Comparison of ENCODE assay signal across 16 cellular contexts in genomic region chr13:98959299-98959698, GRCh38. TPM values are rescaled to one million over a fixed set of nuclear protein-coding genes. Genes with fewer than 3 reads are reported as not detected.
A peak's percentile ranks its signal among the peaks of the same experiment; 100 is the strongest.
DNase-seq lines count a peak whose midpoint lies in the region; ATAC-seq, FAIRE-seq and TF ChIP-seq lines count a peak whose summit lies in the region.
"Had no signal": no experiment of that assay in that cellular context is flagged by ENCODE, and none has a peak within 500 bp of the region (broad histone marks: within the 10 kb centered on the region; RNA-seq: fewer than 3 reads in every experiment).

No MANE protein-coding gene starts in this region.

- TF ChIP-seq CTCF in cardiac muscle cell (IDR thresholded peaks at IDR 0.05; ENCODE audit: low read depth, low read length) (no peak), keratinocyte (optimal IDR thresholded peaks at IDR 0.05 in 1 of 3, IDR thresholded peaks at IDR 0.05 in 1 of 3, conservative IDR thresholded peaks at IDR 0.05 in 1 of 3; ENCODE audit: extremely low read depth in 1 of 3, insufficient read depth in 2 of 3, low read length in 3 of 3) (no peak)

- no peaks in the 10 kb centered on the region for H3K27me3 Mint-ChIP-seq in naive thymus-derived CD4-positive, alpha-beta T cell
- H3K27me3 Mint-ChIP-seq: memory B cell had no signal

- H3K4me1 Mint-ChIP-seq in naive thymus-derived CD4-positive, alpha-beta T cell, result peaks cover 0 to 35% (median 18%) of the 10 kb centered on the region in 7 donors

- H3K4me3 ChIP-seq in cardiac muscle cell, result no peak overlapping the region
- no peak overlapping the region for H3K4me3 ChIP-seq in keratinocyte (ENCODE audit: control insufficient read depth in 2 of 3, extremely low read depth in 1 of 3, insufficient read depth in 2 of 3, low read depth in 1 of 3, low read length in 3 of 3)
- H3K4me3 ChIP-seq in naive thymus-derived CD4-positive, alpha-beta T cell (ENCODE audit: low read length), result no peak overlapping the region
- H3K4me3 ChIP-seq: SJSA1 had no signal

- peaks cover 6% of the 10 kb centered on the region for H3K9me1 ChIP-seq in keratinocyte (ENCODE audit: control insufficient read depth, extremely low read depth, insufficient read depth, low read length)

- no peak overlapping the region for H3K9ac ChIP-seq in keratinocyte (ENCODE audit: control insufficient read depth, extremely low read depth, insufficient read depth, low read length)
- H3K9ac ChIP-seq: parathyroid adenoma had no signal

- H3K36me3 ChIP-seq in cardiac muscle cell (no peaks in the 10 kb centered on the region), keratinocyte (ENCODE audit: control insufficient read depth in 2 of 2, extremely low read depth in 1 of 2, insufficient read depth in 2 of 2, low read length in 2 of 2) (peaks cover 1 to 9% of the 10 kb centered on the region in 2 experiments)
- H3K36me3 ChIP-seq in naive thymus-derived CD4-positive, alpha-beta T cell (ENCODE audit: control insufficient read depth in 2 of 3, insufficient read depth in 3 of 3, low read length in 3 of 3), result peaks cover 0 to 11% (median 0%) of the 10 kb centered on the region in 3 experiments
- H3K36me3 ChIP-seq: SJSA1 had no signal

- no peak for DNase-seq in cardiac muscle cell (ENCODE audit: low read depth in 1 of 2, low spot score in 1 of 2)
- no peak for DNase-seq in left cardiac atrium
- peak; percentile 17 for DNase-seq in NCI-H2171 (lab: John Stamatoyannopoulos, UW)
- no peak for DNase-seq in keratinocyte (ENCODE audit: low read depth, low spot score)
- no peak for DNase-seq in RKO (ENCODE audit: low spot score)
- DNase-seq in naive thymus-derived CD4-positive, alpha-beta T cell, result no peak
- DNase-seq: activated CD8-positive, alpha-beta memory T cell treated with anti-CD3 and anti-CD28 coated beads for 24 hours; activated naive CD4-positive, alpha-beta T cell; DMS79 treated with DMSO at 0.1 percent for 48 hours; hippocampal formation; stimulated activated CD4-positive, alpha-beta T cell treated with anti-CD3 and anti-CD28 coated beads, Interleukin-1b, Interleukin-23, amount 100 ng/mL, for 48 hours had no signal

- no peak overlapping the region for H3K4me3 Mint-ChIP-seq in naive thymus-derived CD4-positive, alpha-beta T cell
- H3K4me3 Mint-ChIP-seq: memory B cell had no signal

- H3K79me2 ChIP-seq in keratinocyte (ENCODE audit: control insufficient read depth, insufficient read depth, low read length), result peaks cover 75% of the 10 kb centered on the region

- no peaks in the 10 kb centered on the region for H4K20me1 ChIP-seq in keratinocyte (ENCODE audit: control insufficient read depth, extremely low read depth, insufficient read depth, low read length)

- peaks cover 0 to 20% (median 11%) of the 10 kb centered on the region in 5 donors for H3K36me3 Mint-ChIP-seq in naive thymus-derived CD4-positive, alpha-beta T cell

- POLR2A ChIA-PET in naive thymus-derived CD4-positive, alpha-beta T cell (lab: Charles Lee), result no interaction called here

- H3K4me2 ChIP-seq in keratinocyte (ENCODE audit: control insufficient read depth, extremely low read depth, insufficient read depth, low read depth, low read length), result no peak overlapping the region

- peak overlapping the region in 3 of 9 donors; percentile 35 to 67 (median 37) for H3K27ac Mint-ChIP-seq in naive thymus-derived CD4-positive, alpha-beta T cell
- H3K27ac Mint-ChIP-seq: memory B cell had no signal

- peaks cover 0 to 2% (median 0%) of the 10 kb centered on the region in 11 donors for H3K9me3 Mint-ChIP-seq in naive thymus-derived CD4-positive, alpha-beta T cell
- H3K9me3 Mint-ChIP-seq: memory B cell had no signal

- CTCF ChIA-PET in naive thymus-derived CD4-positive, alpha-beta T cell (lab: Charles Lee), result no interaction called here

- dilution Hi-C loops in keratinocyte (cut with MboI; ENCODE audit: extremely low pct_ligation_motif_present, low sequenced_read_pairs), result no loop called here

- ATAC-seq in left cardiac atrium, result no peak
- ATAC-seq in esophagus mucosa, result no peak
- ATAC-seq in naive thymus-derived CD4-positive, alpha-beta T cell, result no peak

- no peak overlapping the region for H2AFZ ChIP-seq in keratinocyte (ENCODE audit: control insufficient read depth, low read length)
- H2AFZ ChIP-seq: parathyroid adenoma had no signal

- FAIRE-seq in keratinocyte (lab: Jason Lieb, UNC), result peak; percentile 67

- H3K4me1 ChIP-seq in cardiac muscle cell (ENCODE audit: low read depth), result peaks cover 29% of the 10 kb centered on the region
- peaks cover 30% of the 10 kb centered on the region for H3K4me1 ChIP-seq in keratinocyte (ENCODE audit: control insufficient read depth, extremely low read depth, insufficient read depth, low read length)
- H3K4me1 ChIP-seq in naive thymus-derived CD4-positive, alpha-beta T cell (ENCODE audit: control insufficient read depth in 2 of 2, insufficient read depth in 2 of 2, low read length in 2 of 2), result no peaks in the 10 kb centered on the region
- H3K4me1 ChIP-seq: parathyroid adenoma had no signal

- H3K9me3 ChIP-seq in cardiac muscle cell (ENCODE audit: low read depth) (no peaks in the 10 kb centered on the region), keratinocyte (ENCODE audit: control insufficient read depth, low read depth, low read length) (no peaks in the 10 kb centered on the region)
- no peaks in the 10 kb centered on the region for H3K9me3 ChIP-seq in naive thymus-derived CD4-positive, alpha-beta T cell (ENCODE audit: control insufficient read depth in 2 of 3, low read length in 3 of 3)
- H3K9me3 ChIP-seq: SJSA1 had no signal

- intact Hi-C loops in left cardiac atrium (cut with DNase I), result no loop called here
- intact Hi-C loops in naive thymus-derived CD4-positive, alpha-beta T cell (cut with micrococcal nuclease), result no loop called here

- H3K27me3 ChIP-seq in cardiac muscle cell, result no peaks in the 10 kb centered on the region
- H3K27me3 ChIP-seq in keratinocyte (ENCODE audit: control insufficient read depth, extremely low read depth, insufficient read depth, low read length), result no peaks in the 10 kb centered on the region
- no peaks in the 10 kb centered on the region for H3K27me3 ChIP-seq in naive thymus-derived CD4-positive, alpha-beta T cell (ENCODE audit: control insufficient read depth in 2 of 2, insufficient read depth in 2 of 2, low read length in 2 of 2)
- H3K27me3 ChIP-seq: SJSA1 had no signal

- H3K27ac ChIP-seq in cardiac muscle cell (peak overlapping the region; percentile 85), keratinocyte (ENCODE audit: control insufficient read depth, insufficient read depth, low read length) (no peak overlapping the region), temporal lobe (ENCODE audit: low read depth, low read length) (peak overlapping the region; percentile 48)
- no peak overlapping the region for H3K27ac ChIP-seq in naive thymus-derived CD4-positive, alpha-beta T cell (ENCODE audit: low read depth, low read length)
- H3K27ac ChIP-seq: parathyroid adenoma, SJSA1 had no signal

RNA-seq across cellular contexts. Expression of gene DOCK9, which starts 18.6 kb away (rescaled TPM):
- total RNA-seq in cardiac muscle cell (32.8 and 61.3 TPM in 2 replicates), left cardiac atrium (10 to 100 TPM; 42.1 to 67.5 TPM), temporal lobe (137 TPM), esophagus mucosa (97.3 TPM)
- polyA plus RNA-seq in cardiac muscle cell (33.2 and 39.1 TPM in 2 replicates), keratinocyte (66.2 to 128 TPM (median 110 TPM) in 3 replicates)
- 42.7 TPM for polyA plus RNA-seq in keratinocyte (2011; ENCODE audit: low read depth)
- 66.1 and 85.6 TPM in 2 replicates for polyA plus RNA-seq in keratinocyte (2011; cell fraction: cytosol; rRNA removed)
- polyA plus RNA-seq in keratinocyte (2011; cell fraction: nucleus; rRNA removed), result 150 and 155 TPM in 2 replicates
- polyA plus RNA-seq in keratinocyte (2012; ENCODE audit: low replicate concordance), result 52.6 and 125 TPM in 2 replicates
- polyA minus RNA-seq in keratinocyte, result 106 to 225 TPM (median 165 TPM) in 3 replicates
- 85.4 TPM for polyA minus RNA-seq in keratinocyte (2011; cell fraction: cytosol; rRNA and poly(A)+ RNA removed)
- 209 and 348 TPM in 2 replicates for polyA minus RNA-seq in keratinocyte (2011; cell fraction: nucleus; rRNA and poly(A)+ RNA removed)
- total RNA-seq in naive thymus-derived CD4-positive, alpha-beta T cell, result 100 to 1,000 TPM in 4 of 5 experiments, 10 to 100 TPM in 1; 75.1 to 214 (median 128) TPM
- 10 to 100 TPM; 22.2 to 40.2 TPM for polyA plus RNA-seq in naive thymus-derived CD4-positive, alpha-beta T cell

Comparison
In these comparisons a context has a peak if more than half of its experiments do, and no peak if none do; other contexts are left out.
1. H3K27ac ChIP-seq: peak in cardiac muscle cell (single experiment) and temporal lobe (single experiment); none in keratinocyte (single experiment) and naive thymus-derived CD4-positive, alpha-beta T cell (single experiment).